In genomic region chr12:52895726-52896189, GRCh38 we compare ENCODE assay signal across 16 cellular contexts. TPM values are rescaled to one million over a fixed set of nuclear protein-coding genes. Genes with fewer than 3 reads are reported as not detected.
DNase-seq lines count a peak whose midpoint lies in the region; ATAC-seq and TF ChIP-seq lines count a peak whose summit lies in the region.
"Had no signal": no experiment of that assay in that cellular context is flagged by ENCODE, and none has a peak within 500 bp of the region (broad histone marks: within the 10 kb centered on the region; RNA-seq: fewer than 3 reads in every experiment).

No MANE protein-coding gene starts in this region.

- ATAC-seq in natural killer cell treated with Interleukin-12 subunit alpha and Interleukin-12 subunit beta and Interleukin-15 and Interleukin-18, amount 100 ng/mL, for 72 hours: peak; percentile 37 to 45

- no peak overlapping the region for H3K4me3 Mint-ChIP-seq in natural killer cell treated with Interleukin-12 subunit alpha and Interleukin-12 subunit beta and Interleukin-15 and Interleukin-18, amount 100 ng/mL, for 72 hours
- H3K4me3 Mint-ChIP-seq: activated naive CD8-positive, alpha-beta T cell; CD4-positive, alpha-beta T cell; memory B cell; stimulated activated naive CD8-positive, alpha-beta T cell treated with anti-CD3 and anti-CD28 coated beads, Interleukin-15, Interleukin-2, amounts not matched to agents 100 ng/mL and 50 ng/mL, for 24 hours had no signal

- no peaks in the 10 kb centered on the region for H3K9me3 Mint-ChIP-seq in natural killer cell treated with Interleukin-12 subunit alpha and Interleukin-12 subunit beta and Interleukin-15 and Interleukin-18, amount 100 ng/mL, for 72 hours
- H3K9me3 Mint-ChIP-seq: CD4-positive, alpha-beta T cell; memory B cell; stimulated activated naive CD8-positive, alpha-beta T cell treated with anti-CD3 and anti-CD28 coated beads, Interleukin-15, Interleukin-2, amounts not matched to agents 100 ng/mL and 50 ng/mL, for 24 hours had no signal

- H3K27ac Mint-ChIP-seq in natural killer cell treated with Interleukin-12 subunit alpha and Interleukin-12 subunit beta and Interleukin-15 and Interleukin-18, amount 100 ng/mL, for 72 hours: no peak overlapping the region
- H3K27ac Mint-ChIP-seq: activated naive CD8-positive, alpha-beta T cell; CD4-positive, alpha-beta T cell; memory B cell; stimulated activated naive CD8-positive, alpha-beta T cell treated with anti-CD3 and anti-CD28 coated beads, Interleukin-15, Interleukin-2, amounts not matched to agents 100 ng/mL and 50 ng/mL, for 24 hours had no signal

- peaks cover 3 to 10% of the 10 kb centered on the region in 2 donors for H3K27me3 Mint-ChIP-seq in natural killer cell treated with Interleukin-12 subunit alpha and Interleukin-12 subunit beta and Interleukin-15 and Interleukin-18, amount 100 ng/mL, for 72 hours
- H3K27me3 Mint-ChIP-seq: stimulated activated naive CD8-positive, alpha-beta T cell treated with anti-CD3 and anti-CD28 coated beads, Interleukin-15, Interleukin-2, amounts not matched to agents 100 ng/mL and 50 ng/mL, for 24 hours had no signal

- no peak for TF ChIP-seq CTCF in colonic mucosa (IDR thresholded peaks at IDR 0.05)

- no peaks in the 10 kb centered on the region for H3K36me3 Mint-ChIP-seq in natural killer cell treated with Interleukin-12 subunit alpha and Interleukin-12 subunit beta and Interleukin-15 and Interleukin-18, amount 100 ng/mL, for 72 hours
- H3K36me3 Mint-ChIP-seq: activated naive CD8-positive, alpha-beta T cell; memory B cell had no signal

- H3K9me3 ChIP-seq in colonic mucosa: no peaks in the 10 kb centered on the region
- H3K9me3 ChIP-seq: esophagus squamous epithelium had no signal

- intact Hi-C loops in colonic mucosa (cut with DNase I): no loop called here

- H3K27ac ChIP-seq in colonic mucosa: peak overlapping the region; percentile 92
- H3K27ac ChIP-seq: esophagus squamous epithelium, KMS-11 had no signal

- DNase-seq in COR-L47 (lab: John Stamatoyannopoulos, UW) (peak; percentile 82), ELF-1 (ENCODE audit: low read depth, low spot score) (peak; percentile 78), colonic mucosa (no peak), OCI-M1 (lab: John Stamatoyannopoulos, UW) (no peak), NCI-H524 treated with DMSO at 0.1 percent for 48 hours (lab: John Stamatoyannopoulos, UW) (no peak)
- DNase-seq in natural killer cell treated with Interleukin-12 subunit alpha and Interleukin-12 subunit beta and Interleukin-15 and Interleukin-18, amount 100 ng/mL, for 72 hours (ENCODE audit: low spot score): no peak
- no peak for DNase-seq in activated CD8-positive, alpha-beta memory T cell treated with anti-CD3 and anti-CD28 coated beads for 24 hours
- DNase-seq: activated CD8-positive, alpha-beta memory T cell treated with anti-CD3 and anti-CD28 coated beads, Interleukin-2, amount 50 U/mL, for 4 hours; CD4-positive, alpha-beta T cell; esophagus squamous epithelium; stimulated activated CD4-positive, alpha-beta T cell treated with anti-CD3 and anti-CD28 coated beads, Interleukin-4, amount 100 ng/mL, for 1 hour had no signal

- peak overlapping the region in 1 of 2 donors; percentile 95 for H3K9ac ChIP-seq in colonic mucosa (ENCODE audit: low read depth in 2 of 2, low read length in 2 of 2)
- H3K9ac ChIP-seq: KMS-11 had no signal

- no peaks in the 10 kb centered on the region for H3K36me3 ChIP-seq in colonic mucosa

- no peak overlapping the region for H3K4me3 ChIP-seq in colonic mucosa
- H3K4me3 ChIP-seq: esophagus squamous epithelium had no signal

- H3K4me1 Mint-ChIP-seq in natural killer cell treated with Interleukin-12 subunit alpha and Interleukin-12 subunit beta and Interleukin-15 and Interleukin-18, amount 100 ng/mL, for 72 hours (ENCODE audit: low read depth in 2 of 2): no peaks in the 10 kb centered on the region
- H3K4me1 Mint-ChIP-seq: memory B cell had no signal

- H3K27me3 ChIP-seq in colonic mucosa: no peaks in the 10 kb centered on the region

- H3K4me1 ChIP-seq in colonic mucosa: peaks cover 6% of the 10 kb centered on the region

RNA-seq across cellular contexts. Expression of gene KRT8, which starts 9.1 kb away (rescaled TPM):
- 1,000 to 10,000 TPM; 4,207 to 4,597 TPM for total RNA-seq in colonic mucosa
- total RNA-seq in natural killer cell treated with Interleukin-12 subunit alpha and Interleukin-12 subunit beta and Interleukin-15 and Interleukin-18, amount 100 ng/mL, for 72 hours: under 1 TPM in 1 of 2 donors, not detected in 1; 0.33 TPM

RNA-seq across cellular contexts. Expression of gene KRT78, which starts 47.0 kb away (rescaled TPM):
- not detected for total RNA-seq in colonic mucosa
- total RNA-seq in natural killer cell treated with Interleukin-12 subunit alpha and Interleukin-12 subunit beta and Interleukin-15 and Interleukin-18, amount 100 ng/mL, for 72 hours: not detected
- total RNA-seq: CD4-positive, alpha-beta T cell; chondrocyte had no signal

RNA-seq across cellular contexts. Expression of gene KRT18, which starts 53.2 kb away (rescaled TPM):
- total RNA-seq in colonic mucosa: 1,000 to 10,000 TPM; 1,068 to 1,487 TPM
- total RNA-seq in natural killer cell treated with Interleukin-12 subunit alpha and Interleukin-12 subunit beta and Interleukin-15 and Interleukin-18, amount 100 ng/mL, for 72 hours: under 1 TPM; 0.67 to 0.74 TPM

Comparison
In these comparisons a context has a peak if more than half of its experiments do, and no peak if none do; other contexts are left out.
1. DNase-seq: peak in COR-L47 (single experiment) and ELF-1 (single experiment); none in colonic mucosa (single experiment), natural killer cell treated with Interleukin-12 subunit alpha and Interleukin-12 subunit beta and Interleukin-15 and Interleukin-18, amount 100 ng/mL, for 72 hours (single experiment), OCI-M1 (single experiment), activated CD8-positive, alpha-beta memory T cell treated with anti-CD3 and anti-CD28 coated beads for 24 hours (single experiment) and NCI-H524 treated with DMSO at 0.1 percent for 48 hours (single experiment).
2. RNA of gene KRT8, which starts 9.1 kb away (total RNA-seq): 4,207 to 4,597 TPM in colonic mucosa; 0.33 TPM in natural killer cell treated with Interleukin-12 subunit alpha and Interleukin-12 subunit beta and Interleukin-15 and Interleukin-18, amount 100 ng/mL, for 72 hours; every median in the first group is over 1,000 times any median in the second.
3. RNA of gene KRT18, which starts 53.2 kb away (total RNA-seq): 1,068 to 1,487 TPM in colonic mucosa; 0.67 to 0.74 TPM in natural killer cell treated with Interleukin-12 subunit alpha and Interleukin-12 subunit beta and Interleukin-15 and Interleukin-18, amount 100 ng/mL, for 72 hours; every median in the first group is over 100 times any median in the second.